13 cellular contexts compared by ENCODE assay signal in the genomic region with DNA sequence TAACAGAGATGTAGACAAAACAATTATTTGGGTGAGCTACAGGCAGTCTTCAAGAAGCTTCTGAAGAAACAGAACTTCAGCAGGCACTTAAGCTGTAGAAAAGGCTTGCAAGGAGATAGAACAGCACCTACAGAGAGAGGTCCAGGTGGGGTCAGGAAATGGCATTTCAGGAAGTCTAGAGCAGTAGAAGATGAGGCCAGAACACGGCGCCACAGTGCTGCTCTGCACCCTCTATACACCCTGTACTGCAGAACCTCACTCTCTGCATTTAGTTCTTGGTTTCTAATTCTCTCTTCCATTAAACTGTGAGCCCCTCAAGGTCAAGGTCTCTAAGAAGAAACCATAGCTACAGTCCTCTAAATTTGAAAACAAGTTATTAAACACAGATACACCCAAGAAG. TPM values are rescaled to one million over a fixed set of nuclear protein-coding genes. Genes with fewer than 3 reads are reported as not detected.
"Had no signal": no experiment of that assay in that cellular context is flagged by ENCODE, and none has a peak within 500 bp of the region (broad histone marks: within the 10 kb centered on the region; RNA-seq: fewer than 3 reads in every experiment).

No MANE protein-coding gene starts in this region.

RNA-seq across cellular contexts. Expression of a gene that starts 49.9 kb away (rescaled TPM):
- total RNA-seq: activated B cell treated with CpG ODN at 0.5 μM for 24 hours; activated CD4-positive, alpha-beta memory T cell treated with anti-CD3 and anti-CD28 coated beads for 36 hours; activated CD4-positive, alpha-beta memory T cell treated with anti-CD3 and anti-CD28 coated beads, Interleukin-2, amount 10 ng/mL, durations not matched to agents 7 days and 5 days; activated CD4-positive, alpha-beta T cell treated with anti-CD3 and anti-CD28 coated beads for 36 hours; activated CD4-positive, alpha-beta T cell treated with anti-CD3 and anti-CD28 coated beads, Interleukin-2, amount 10 ng/mL, durations not matched to agents 7 days and 5 days; activated CD8-positive, alpha-beta memory T cell treated with anti-CD3 and anti-CD28 coated beads for 36 hours; activated CD8-positive, alpha-beta memory T cell treated with anti-CD3 and anti-CD28 coated beads, Interleukin-2, amount 10 ng/mL, durations not matched to agents 7 days and 5 days; activated CD8-positive, alpha-beta T cell treated with anti-CD3 and anti-CD28 coated beads for 36 hours; activated CD8-positive, alpha-beta T cell treated with anti-CD3 and anti-CD28 coated beads, Interleukin-2, amount 10 ng/mL, durations not matched to agents 7 days and 5 days; T-cell; T-helper 1 cell treated with Interleukin-12 subunit alpha and Interleukin-12 subunit beta and Interleukin-4 antibody, amounts not matched to agents 30 ng/mL and 1 ng/mL, for 36 hours; T-helper 17 cell; T-helper 2 cell treated with Interferon-gamma antibody and Interleukin-4, amounts not matched to agents 100 ng/mL and 5 ng/mL, for 36 hours had no signal
